In genomic region chr9:23686896-23687295, GRCh38 we compare ENCODE assay signal across 15 cellular contexts.
A peak's percentile ranks its signal among the peaks of the same experiment; 100 is the strongest.
DNase-seq lines count a peak whose midpoint lies in the region; ATAC-seq, FAIRE-seq and TF ChIP-seq lines count a peak whose summit lies in the region.
"Had no signal": no experiment of that assay in that cellular context is flagged by ENCODE, and none has a peak within 500 bp of the region (broad histone marks: within the 10 kb centered on the region; RNA-seq: fewer than 3 reads in every experiment).

No MANE protein-coding gene starts in this region.

- no peak overlapping the region for H2AFZ ChIP-seq in keratinocyte (ENCODE audit: control insufficient read depth, low read length)

- peak overlapping the region; percentile 59 for H3K27ac ChIP-seq in RWPE2 (ENCODE audit: poor library complexity, severe bottlenecking)
- H3K27ac ChIP-seq in keratinocyte (ENCODE audit: control insufficient read depth, insufficient read depth, low read length), result peak overlapping the region; percentile 40
- no peak overlapping the region for H3K27ac ChIP-seq in transverse colon
- H3K27ac ChIP-seq: C4-2B had no signal

- no peaks in the 10 kb centered on the region for H3K27me3 Mint-ChIP-seq in T-cell
- H3K27me3 Mint-ChIP-seq: CD4-positive, alpha-beta memory T cell had no signal

- no peak overlapping the region for H3K27ac Mint-ChIP-seq in T-cell
- H3K27ac Mint-ChIP-seq: CD4-positive, alpha-beta memory T cell had no signal

- FAIRE-seq in keratinocyte (lab: Jason Lieb, UNC), result no peak
- FAIRE-seq: A204.1, GM12891 had no signal

- H3K36me3 ChIP-seq in RWPE2 (ENCODE audit: low read depth) (peaks cover 12% of the 10 kb centered on the region), keratinocyte (ENCODE audit: control insufficient read depth in 2 of 2, extremely low read depth in 1 of 2, insufficient read depth in 2 of 2, low read length in 2 of 2) (no peaks in the 10 kb centered on the region), transverse colon (no peaks in the 10 kb centered on the region)
- H3K36me3 ChIP-seq: BE2C had no signal

- H3K36me3 Mint-ChIP-seq in T-cell, result no peaks in the 10 kb centered on the region
- H3K36me3 Mint-ChIP-seq: CD4-positive, alpha-beta memory T cell had no signal

- DNase-seq in RWPE2 (ENCODE audit: low spot score), result no peak
- DNase-seq in astrocyte of the hippocampus (ENCODE audit: low read depth, low spot score), result peak; percentile 30
- no peak for DNase-seq in keratinocyte (ENCODE audit: low read depth, low spot score)
- DNase-seq in transverse colon, result no peak
- DNase-seq in T-cell, result no peak
- DNase-seq in GM20000 (ENCODE audit: low spot score), result no peak
- no peak for DNase-seq in AG08395 (ENCODE audit: low spot score)
- DNase-seq: BE2C; CD4-positive, alpha-beta memory T cell; DMS79 had no signal

- WGBS in transverse colon (ENCODE audit: low coverage in 1 of 2), 2 donors, result 54 to 83% methylated on average over 1 of the region's 1 CpG

- no peaks in the 10 kb centered on the region for H3K9me1 ChIP-seq in keratinocyte (ENCODE audit: control insufficient read depth, extremely low read depth, insufficient read depth, low read length)

- H3K9me3 ChIP-seq in RWPE2 (ENCODE audit: severe bottlenecking), result no peaks in the 10 kb centered on the region
- H3K9me3 ChIP-seq in keratinocyte (ENCODE audit: control insufficient read depth, low read depth, low read length), result no peaks in the 10 kb centered on the region
- H3K9me3 ChIP-seq in transverse colon, result no peaks in the 10 kb centered on the region
- H3K9me3 ChIP-seq: BE2C had no signal

- H3K4me2 ChIP-seq in keratinocyte (ENCODE audit: control insufficient read depth, extremely low read depth, insufficient read depth, low read depth, low read length), result peak overlapping the region; percentile 49

- no peak for TF ChIP-seq EP300 in transverse colon (IDR thresholded peaks at IDR 0.05; ENCODE audit: low read depth)

- H3K4me1 ChIP-seq in RWPE2 (ENCODE audit: insufficient read depth, poor library complexity, severe bottlenecking) (peaks cover 44% of the 10 kb centered on the region), keratinocyte (ENCODE audit: control insufficient read depth, extremely low read depth, insufficient read depth, low read length) (peaks cover 37% of the 10 kb centered on the region), transverse colon (no peaks in the 10 kb centered on the region)
- H3K4me1 ChIP-seq: BE2C had no signal

- H3K4me1 Mint-ChIP-seq in T-cell, result peaks cover 0 to 5% (median 0%) of the 10 kb centered on the region in 3 donors
- H3K4me1 Mint-ChIP-seq: CD4-positive, alpha-beta memory T cell had no signal

- H3K9ac ChIP-seq in keratinocyte (ENCODE audit: control insufficient read depth, extremely low read depth, insufficient read depth, low read length), result no peak overlapping the region

- POLR2A ChIA-PET in T-cell (lab: Charles Lee), result no interaction called here

- CTCF ChIA-PET in T-cell (lab: Charles Lee), result no interaction called here

- no peak overlapping the region for H3K4me3 Mint-ChIP-seq in T-cell
- H3K4me3 Mint-ChIP-seq: CD4-positive, alpha-beta memory T cell had no signal

- in situ Hi-C loops in transverse colon (cut with MboI; ENCODE audit: low pct_ligation_motif_present in 1 of 4, low pct_unique_long_range_greater_than_20kb in 1 of 4, low sequenced_read_pairs in 3 of 4), result no loop called here

- TF ChIP-seq CTCF in RWPE2 (IDR thresholded peaks at IDR 0.05; ENCODE audit: poor library complexity, severe bottlenecking), result no peak
- no peak for TF ChIP-seq CTCF in keratinocyte (optimal IDR thresholded peaks at IDR 0.05 in 1 of 3, IDR thresholded peaks at IDR 0.05 in 1 of 3, conservative IDR thresholded peaks at IDR 0.05 in 1 of 3; ENCODE audit: extremely low read depth in 1 of 3, insufficient read depth in 2 of 3, low read length in 3 of 3)
- no peak for TF ChIP-seq CTCF in transverse colon (IDR thresholded peaks at IDR 0.05)
- no peak for TF ChIP-seq CTCF in GM20000 (IDR thresholded peaks at IDR 0.05; ENCODE audit: extremely low read depth, missing control alignments)

- no peak for TF ChIP-seq POLR2A in transverse colon (IDR thresholded peaks at IDR 0.05)

- intact Hi-C loops in transverse colon (cut with DNase I; ENCODE audit: low total_unique reads), result no loop called here

- H3K9me3 Mint-ChIP-seq in T-cell, result peaks cover 0 to 9% (median 4%) of the 10 kb centered on the region in 3 donors

- H3K4me3 ChIP-seq in RWPE2 (ENCODE audit: severe bottlenecking) (no peak overlapping the region), keratinocyte (ENCODE audit: control insufficient read depth in 2 of 3, extremely low read depth in 1 of 3, insufficient read depth in 2 of 3, low read depth in 1 of 3, low read length in 3 of 3) (no peak overlapping the region), transverse colon (no peak overlapping the region)

- H3K27me3 ChIP-seq in RWPE2 (ENCODE audit: insufficient read depth, poor library complexity, severe bottlenecking) (no peaks in the 10 kb centered on the region), keratinocyte (ENCODE audit: control insufficient read depth, extremely low read depth, insufficient read depth, low read length) (no peaks in the 10 kb centered on the region), transverse colon (no peaks in the 10 kb centered on the region)
- H3K27me3 ChIP-seq: BE2C had no signal

- no peaks in the 10 kb centered on the region for H4K20me1 ChIP-seq in keratinocyte (ENCODE audit: control insufficient read depth, extremely low read depth, insufficient read depth, low read length)

- peak; percentile 48 for ATAC-seq in GM18868 (IDR thresholded peaks at IDR 0.05; ENCODE audit: unreplicated experiment)
- no peak for ATAC-seq in RWPE2 (ENCODE audit: low read depth)
- ATAC-seq in T-cell (replicated peaks in 1 of 4), result no peak
- ATAC-seq: HCT116 had no signal

- dilution Hi-C loops in keratinocyte (cut with MboI; ENCODE audit: extremely low pct_ligation_motif_present, low sequenced_read_pairs), result no loop called here

- H3K79me2 ChIP-seq in keratinocyte (ENCODE audit: control insufficient read depth, insufficient read depth, low read length), result no peaks in the 10 kb centered on the region

Comparison
In these comparisons a context has a peak if more than half of its experiments do, and no peak if none do; other contexts are left out.
1. H3K27ac ChIP-seq: peak in RWPE2 (single experiment) and keratinocyte (single experiment); none in transverse colon (0 of 4).